Comparison of ENCODE assay signal across 1 cellular context in genomic region chr1:156282479-156283222, GRCh38.
TF ChIP-seq lines count a peak whose summit lies in the region.

A gene with protein sequence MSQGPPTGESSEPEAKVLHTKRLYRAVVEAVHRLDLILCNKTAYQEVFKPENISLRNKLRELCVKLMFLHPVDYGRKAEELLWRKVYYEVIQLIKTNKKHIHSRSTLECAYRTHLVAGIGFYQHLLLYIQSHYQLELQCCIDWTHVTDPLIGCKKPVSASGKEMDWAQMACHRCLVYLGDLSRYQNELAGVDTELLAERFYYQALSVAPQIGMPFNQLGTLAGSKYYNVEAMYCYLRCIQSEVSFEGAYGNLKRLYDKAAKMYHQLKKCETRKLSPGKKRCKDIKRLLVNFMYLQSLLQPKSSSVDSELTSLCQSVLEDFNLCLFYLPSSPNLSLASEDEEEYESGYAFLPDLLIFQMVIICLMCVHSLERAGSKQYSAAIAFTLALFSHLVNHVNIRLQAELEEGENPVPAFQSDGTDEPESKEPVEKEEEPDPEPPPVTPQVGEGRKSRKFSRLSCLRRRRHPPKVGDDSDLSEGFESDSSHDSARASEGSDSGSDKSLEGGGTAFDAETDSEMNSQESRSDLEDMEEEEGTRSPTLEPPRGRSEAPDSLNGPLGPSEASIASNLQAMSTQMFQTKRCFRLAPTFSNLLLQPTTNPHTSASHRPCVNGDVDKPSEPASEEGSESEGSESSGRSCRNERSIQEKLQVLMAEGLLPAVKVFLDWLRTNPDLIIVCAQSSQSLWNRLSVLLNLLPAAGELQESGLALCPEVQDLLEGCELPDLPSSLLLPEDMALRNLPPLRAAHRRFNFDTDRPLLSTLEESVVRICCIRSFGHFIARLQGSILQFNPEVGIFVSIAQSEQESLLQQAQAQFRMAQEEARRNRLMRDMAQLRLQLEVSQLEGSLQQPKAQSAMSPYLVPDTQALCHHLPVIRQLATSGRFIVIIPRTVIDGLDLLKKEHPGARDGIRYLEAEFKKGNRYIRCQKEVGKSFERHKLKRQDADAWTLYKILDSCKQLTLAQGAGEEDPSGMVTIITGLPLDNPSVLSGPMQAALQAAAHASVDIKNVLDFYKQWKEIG (minus strand): TSS chr1:156282825. CDS start chr1:156282680, 145 bp downstream.

TF ChIP-seq in HepG2, 621 proteins besides CTCF, POLR2A, EP300 and RAD21 (continued from another document and continues in another):
- TF ChIP-seq ZNF784 (CRISPR knock-in tag; IDR thresholded peaks at IDR 0.05; ENCODE audit: borderline replicate concordance) (0 out of 2 replicates have a peak, but pooled peaks have one; percentile 24), MED1 (CRISPR knock-in tag; IDR thresholded peaks at IDR 0.05) (peak; percentile 73), MYC (CRISPR knock-in tag; IDR thresholded peaks at IDR 0.05; ENCODE audit: borderline replicate concordance) (peak; percentile 83), TSC22D2 (CRISPR knock-in tag; IDR thresholded peaks at IDR 0.05; ENCODE audit: borderline replicate concordance) (no peak; the same call in 1 of the 2 replicates), SRSF9 (IDR thresholded peaks at IDR 0.05; ENCODE audit: borderline replicate concordance, insufficient read depth, low read depth, low read length, poor library complexity, severe bottlenecking) (no peak), XRCC5 (optimal IDR thresholded peaks at IDR 0.05; ENCODE audit: low read length) (peak; percentile 29), ZNF333 (CRISPR knock-in tag; IDR thresholded peaks at IDR 0.05; ENCODE audit: borderline replicate concordance) (0 out of 2 replicates have a peak, but pooled peaks have one; percentile 60), ARID2 (CRISPR knock-in tag; IDR thresholded peaks at IDR 0.05; ENCODE audit: borderline replicate concordance) (no peak), KAT7 (CRISPR knock-in tag; IDR thresholded peaks at IDR 0.05; ENCODE audit: borderline replicate concordance) (peak; percentile 94), SOX13 (IDR thresholded peaks at IDR 0.05) (no peak; the same call in 1 of the 2 replicates), SOX13 (CRISPR knock-in tag; conservative IDR thresholded peaks at IDR 0.05 in 1 of 2, IDR thresholded peaks at IDR 0.05 in 1 of 2) (peak in 1 of 2 experiments; percentile 55; a peak in 2 of 4 replicates), CHCHD3 (CRISPR knock-in tag; IDR thresholded peaks at IDR 0.05) (no peak), RNF219 (CRISPR knock-in tag; IDR thresholded peaks at IDR 0.05) (no peak), HNF4A (CRISPR knock-in tag; IDR thresholded peaks at IDR 0.05) (peak; percentile 65), ZNF260 (CRISPR knock-in tag; IDR thresholded peaks at IDR 0.05; ENCODE audit: borderline replicate concordance, low read depth) (no peak), EED (CRISPR knock-in tag; IDR thresholded peaks at IDR 0.05) (peak; percentile 17; the same call in 1 of the 2 replicates), ZBTB37 (CRISPR knock-in tag; IDR thresholded peaks at IDR 0.05) (no peak), GATA4 (IDR thresholded peaks at IDR 0.05; ENCODE audit: borderline replicate concordance, low read depth) (no peak), ZUFSP (CRISPR knock-in tag; IDR thresholded peaks at IDR 0.05; ENCODE audit: borderline replicate concordance) (no peak), POLR2AphosphoS5 (IDR thresholded peaks at IDR 0.05; ENCODE audit: low read depth, low read length) (peak; percentile 84), PLSCR1 (CRISPR knock-in tag; IDR thresholded peaks at IDR 0.05; ENCODE audit: borderline replicate concordance) (no peak), SOX6 (IDR thresholded peaks at IDR 0.05) (no peak), SOX6 (CRISPR knock-in tag; IDR thresholded peaks at IDR 0.05) (peak; percentile 76), ZSCAN25 (CRISPR knock-in tag; IDR thresholded peaks at IDR 0.05) (no peak), ZNF281 (CRISPR knock-in tag; IDR thresholded peaks at IDR 0.05; ENCODE audit: borderline replicate concordance) (peak; percentile 18; the same call in 1 of the 2 replicates), ZNF816 (CRISPR knock-in tag; IDR thresholded peaks at IDR 0.05; ENCODE audit: borderline replicate concordance) (0 out of 2 replicates have a peak, but pooled peaks have one; percentile 45), ESRRA (CRISPR knock-in tag; IDR thresholded peaks at IDR 0.05; ENCODE audit: low read depth) (peak; percentile 29; the same call in 1 of the 2 replicates), ARNT2 (CRISPR knock-in tag; IDR thresholded peaks at IDR 0.05; ENCODE audit: low read depth) (peak; percentile 98; the same call in 1 of the 2 replicates), RFX1 (IDR thresholded peaks at IDR 0.05) (no peak), ZNF431 (CRISPR knock-in tag; IDR thresholded peaks at IDR 0.05; ENCODE audit: borderline replicate concordance, low read depth) (peak; percentile 75; the same call in 1 of the 2 replicates), MED13 (CRISPR knock-in tag; IDR thresholded peaks at IDR 0.05) (no peak), ZSCAN20 (CRISPR knock-in tag; IDR thresholded peaks at IDR 0.05; ENCODE audit: borderline replicate concordance) (0 out of 2 replicates have a peak, but pooled peaks have one; percentile 1), MLLT10 (CRISPR knock-in tag; IDR thresholded peaks at IDR 0.05) (no peak), MXD4 (CRISPR knock-in tag; IDR thresholded peaks at IDR 0.05) (peak; percentile 83), RBFOX2 (IDR thresholded peaks at IDR 0.05; ENCODE audit: low read depth, low read length) (peak; percentile 99), RFX5 (IDR thresholded peaks at IDR 0.05; ENCODE audit: low read depth, low read length) (no peak), TOE1 (CRISPR knock-in tag; IDR thresholded peaks at IDR 0.05) (0 out of 2 replicates have a peak, but pooled peaks have one; percentile 48), RAD51 (IDR thresholded peaks at IDR 0.05; ENCODE audit: borderline replicate concordance) (no peak), TEAD3 (CRISPR knock-in tag; optimal IDR thresholded peaks at IDR 0.05; ENCODE audit: borderline replicate concordance) (peak; percentile 31), HNRNPLL (IDR thresholded peaks at IDR 0.05; ENCODE audit: low read depth, low read length, poor library complexity, severe bottlenecking) (peak; percentile 64), ATF3 (CRISPR knock-in tag; IDR thresholded peaks at IDR 0.05) (peak; percentile 40; the same call in 1 of the 2 replicates), PCBP2 (optimal IDR thresholded peaks at IDR 0.05; ENCODE audit: low read depth, low read length, poor library complexity, severe bottlenecking) (no peak)
- TF ChIP-seq, protein P1, sequence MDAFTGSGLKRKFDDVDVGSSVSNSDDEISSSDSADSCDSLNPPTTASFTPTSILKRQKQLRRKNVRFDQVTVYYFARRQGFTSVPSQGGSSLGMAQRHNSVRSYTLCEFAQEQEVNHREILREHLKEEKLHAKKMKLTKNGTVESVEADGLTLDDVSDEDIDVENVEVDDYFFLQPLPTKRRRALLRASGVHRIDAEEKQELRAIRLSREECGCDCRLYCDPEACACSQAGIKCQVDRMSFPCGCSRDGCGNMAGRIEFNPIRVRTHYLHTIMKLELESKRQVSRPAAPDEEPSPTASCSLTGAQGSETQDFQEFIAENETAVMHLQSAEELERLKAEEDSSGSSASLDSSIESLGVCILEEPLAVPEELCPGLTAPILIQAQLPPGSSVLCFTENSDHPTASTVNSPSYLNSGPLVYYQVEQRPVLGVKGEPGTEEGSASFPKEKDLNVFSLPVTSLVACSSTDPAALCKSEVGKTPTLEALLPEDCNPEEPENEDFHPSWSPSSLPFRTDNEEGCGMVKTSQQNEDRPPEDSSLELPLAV (CRISPR knock-in tag; conservative IDR thresholded peaks at IDR 0.05; ENCODE audit: low read depth): no peak
- TF ChIP-seq, protein P2, sequence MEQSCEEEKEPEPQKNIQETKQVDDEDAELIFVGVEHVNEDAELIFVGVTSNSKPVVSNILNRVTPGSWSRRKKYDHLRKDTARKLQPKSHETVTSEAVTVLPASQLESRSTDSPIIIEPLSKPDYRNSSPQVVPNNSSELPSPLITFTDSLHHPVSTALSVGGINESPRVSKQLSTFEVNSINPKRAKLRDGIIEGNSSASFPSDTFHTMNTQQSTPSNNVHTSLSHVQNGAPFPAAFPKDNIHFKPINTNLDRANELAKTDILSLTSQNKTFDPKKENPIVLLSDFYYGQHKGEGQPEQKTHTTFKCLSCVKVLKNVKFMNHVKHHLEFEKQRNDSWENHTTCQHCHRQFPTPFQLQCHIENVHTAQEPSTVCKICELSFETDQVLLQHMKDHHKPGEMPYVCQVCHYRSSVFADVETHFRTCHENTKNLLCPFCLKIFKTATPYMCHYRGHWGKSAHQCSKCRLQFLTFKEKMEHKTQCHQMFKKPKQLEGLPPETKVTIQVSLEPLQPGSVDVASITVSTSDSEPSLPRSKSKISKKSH (CRISPR knock-in tag; IDR thresholded peaks at IDR 0.05; ENCODE audit: borderline replicate concordance): peak; percentile 77; the same call in 1 of the 2 replicates
- TF ChIP-seq, protein P3, sequence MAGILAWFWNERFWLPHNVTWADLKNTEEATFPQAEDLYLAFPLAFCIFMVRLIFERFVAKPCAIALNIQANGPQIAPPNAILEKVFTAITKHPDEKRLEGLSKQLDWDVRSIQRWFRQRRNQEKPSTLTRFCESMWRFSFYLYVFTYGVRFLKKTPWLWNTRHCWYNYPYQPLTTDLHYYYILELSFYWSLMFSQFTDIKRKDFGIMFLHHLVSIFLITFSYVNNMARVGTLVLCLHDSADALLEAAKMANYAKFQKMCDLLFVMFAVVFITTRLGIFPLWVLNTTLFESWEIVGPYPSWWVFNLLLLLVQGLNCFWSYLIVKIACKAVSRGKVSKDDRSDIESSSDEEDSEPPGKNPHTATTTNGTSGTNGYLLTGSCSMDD (CRISPR knock-in tag; IDR thresholded peaks at IDR 0.05): no peak
